18 cellular contexts compared by ENCODE assay signal in the genomic region with DNA sequence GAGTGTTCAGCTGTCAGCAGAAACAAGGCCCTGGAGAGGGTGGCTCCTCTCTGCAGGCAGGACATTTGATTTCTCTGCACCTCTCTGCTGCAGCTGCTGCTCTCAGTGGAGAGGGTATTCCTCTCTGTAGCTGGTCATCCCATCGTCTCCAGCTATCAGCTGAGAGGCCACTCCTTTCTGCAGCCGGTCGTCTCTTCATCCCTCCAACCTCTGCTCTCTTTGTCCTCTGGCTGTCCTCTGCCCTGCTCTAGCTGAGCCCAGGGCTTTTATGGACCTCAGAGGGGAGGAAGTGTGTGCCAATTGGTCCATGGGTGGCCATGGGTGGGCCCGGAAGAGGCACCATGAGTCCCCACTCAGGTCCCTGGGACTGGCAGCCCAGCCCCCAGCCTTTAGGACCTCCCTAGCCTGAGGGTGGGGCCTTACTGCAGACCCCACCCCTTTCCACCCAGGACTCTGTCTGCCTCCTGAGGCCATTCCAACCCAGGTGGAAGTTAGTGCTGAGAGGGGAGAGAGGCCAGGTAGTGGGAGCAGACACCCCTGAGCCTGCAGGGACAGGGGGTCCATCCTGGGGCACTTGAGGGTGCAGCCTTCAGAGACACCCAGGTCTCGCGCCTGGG.
"Had no signal": no experiment of that assay in that cellular context is flagged by ENCODE, and none has a peak within 500 bp of the region (broad histone marks: within the 10 kb centered on the region; RNA-seq: fewer than 3 reads in every experiment).

No MANE protein-coding gene starts in this region.

- H3K4me1 ChIP-seq: colonic mucosa, gastroesophageal sphincter, lower lobe of right lung, psoas muscle had no signal

- H3K27me3 ChIP-seq: colonic mucosa, gastroesophageal sphincter had no signal

- ATAC-seq: activated T-helper 17 cell treated with anti-CD3 and anti-CD28 coated beads, Interleukin-2, amount 50 U/mL, for 72 hours; gastroesophageal sphincter; lower lobe of right lung; mucosa of descending colon; naive thymus-derived CD8-positive, alpha-beta T cell; psoas muscle; sciatic nerve; stimulated activated naive B cell treated with anti-CD40 and anti-IgM and Interleukin-4, amounts not matched to agents 10 μg/mL and 1 μg/mL and 100 μg/mL, for 72 hours; T-helper 17 cell had no signal

- H3K4me3 ChIP-seq: colonic mucosa, gastroesophageal sphincter, lower lobe of right lung, mucosa of descending colon, psoas muscle had no signal

- H3K36me3 ChIP-seq: colonic mucosa, gastroesophageal sphincter, lower lobe of right lung had no signal

- H3K9me3 ChIP-seq: colonic mucosa, gastroesophageal sphincter, lower lobe of right lung, mucosa of descending colon, psoas muscle had no signal

- DNase-seq: activated CD4-positive, alpha-beta T cell treated with anti-CD3 and anti-CD28 coated beads, Interleukin-2, amount 10 ng/mL, durations not matched to agents 7 days and 5 days; activated CD4-positive, CD25-positive, alpha-beta regulatory T cell; activated naive CD4-positive, alpha-beta T cell treated with anti-CD3 and anti-CD28 coated beads for 36 hours; activated T-cell treated with anti-CD3 and anti-CD28 coated beads for 4 hours; colonic mucosa; effector CD4-positive, alpha-beta T cell; lower lobe of right lung; mucosa of descending colon; naive thymus-derived CD8-positive, alpha-beta T cell; occipital lobe; psoas muscle; stimulated activated CD4-positive, alpha-beta T cell treated with anti-CD3 and anti-CD28 coated beads, Interleukin-2, amount 100 ng/mL, for 24 hours; stimulated activated naive B cell treated with anti-CD40 and anti-IgM and Interleukin-4, amounts not matched to agents 10 μg/mL and 1 μg/mL and 100 μg/mL, for 72 hours; substantia nigra; T-helper 17 cell had no signal

- H3K27ac ChIP-seq: colonic mucosa, gastroesophageal sphincter, lower lobe of right lung, psoas muscle had no signal
